Comparison of ENCODE assay signal across 9 cellular contexts in the genomic region with DNA sequence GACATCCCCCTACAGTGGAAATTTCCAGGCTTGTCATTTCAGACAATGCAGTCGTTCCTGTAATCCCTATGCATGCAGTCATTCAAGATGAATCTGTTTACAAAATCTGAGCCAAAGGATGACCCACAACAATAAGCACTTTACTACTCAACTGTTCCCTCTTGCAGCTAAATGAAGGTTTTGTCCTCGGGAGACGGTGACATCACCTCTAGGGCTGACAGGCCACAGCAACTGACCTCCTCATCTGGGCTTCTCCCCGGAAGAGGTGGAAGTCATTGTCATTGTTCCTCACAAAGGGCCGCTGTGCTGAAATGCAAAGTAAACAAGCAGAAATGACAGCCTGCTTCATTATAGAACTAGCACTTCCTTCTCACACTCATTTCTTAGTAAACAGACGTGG. TPM values are rescaled to one million over a fixed set of nuclear protein-coding genes. Genes with fewer than 3 reads are reported as not detected.
DNase-seq lines count a peak whose midpoint lies in the region; ATAC-seq and TF ChIP-seq lines count a peak whose summit lies in the region.
"Had no signal": no experiment of that assay in that cellular context is flagged by ENCODE, and none has a peak within 500 bp of the region (broad histone marks: within the 10 kb centered on the region; RNA-seq: fewer than 3 reads in every experiment).

No MANE protein-coding gene starts in this region.

- H3K4me2 ChIP-seq in MM.1S (ENCODE audit: low read depth, low read length), result no peak overlapping the region

- no peaks in the 10 kb centered on the region for H3K36me3 ChIP-seq in MM.1S (replicated peaks; ENCODE audit: insufficient read depth, low read length)

- no peak for TF ChIP-seq CTCF in MM.1S (IDR thresholded peaks at IDR 0.05; ENCODE audit: low read length)

- H2AFZ ChIP-seq in MM.1S (ENCODE audit: low read length), result no peak overlapping the region

- DNase-seq in Ammon's horn (ENCODE audit: low spot score) (peak; percentile 98), MV-4-11 (lab: John Stamatoyannopoulos, UW) (peak; percentile 30), SK-MEL-5 (ENCODE audit: low read depth, low spot score) (peak; percentile 90), MM.1S (no peak), NCI-H526 treated with DMSO at 0.1 percent for 48 hours (lab: John Stamatoyannopoulos, UW) (no peak), NCI-H187 (lab: John Stamatoyannopoulos, UW) (no peak)
- DNase-seq in activated CD4-positive, alpha-beta T cell treated with anti-CD3 and anti-CD28 coated beads for 36 hours, result no peak
- DNase-seq: activated naive CD8-positive, alpha-beta T cell treated with anti-CD3 and anti-CD28 coated beads for 36 hours had no signal

- no peaks in the 10 kb centered on the region for H3K9me3 ChIP-seq in MM.1S (replicated peaks; ENCODE audit: insufficient read depth, low read length)

- H3K9me3 Mint-ChIP-seq in activated CD4-positive, alpha-beta T cell treated with anti-CD3 and anti-CD28 coated beads for 36 hours (ENCODE audit: low read depth), result no peaks in the 10 kb centered on the region
- H3K9me3 Mint-ChIP-seq: activated naive CD8-positive, alpha-beta T cell treated with anti-CD3 and anti-CD28 coated beads for 36 hours had no signal

- H3K9ac ChIP-seq in MM.1S (ENCODE audit: low read length), result no peak overlapping the region

- no peaks in the 10 kb centered on the region for H3K9me2 ChIP-seq in MM.1S (replicated peaks; ENCODE audit: insufficient read depth, low read length)

- peak overlapping the region; percentile 86 for H3K27ac ChIP-seq in layer of hippocampus (ENCODE audit: low read depth, low read length)
- no peak overlapping the region for H3K27ac ChIP-seq in MM.1S (ENCODE audit: low read length)

- H3K4me3 ChIP-seq in MM.1S (ENCODE audit: low read length), result no peak overlapping the region

- CTCF ChIA-PET in activated CD4-positive, alpha-beta T cell treated with anti-CD3 and anti-CD28 coated beads for 36 hours (lab: Charles Lee), result interaction anchor here (1.3 kb wide), 1 partner anchor 29 kb away, joined by 5 read pairs; no protein-coding TSS in a partner anchor

- no peaks in the 10 kb centered on the region for H3K4me1 Mint-ChIP-seq in activated CD4-positive, alpha-beta T cell treated with anti-CD3 and anti-CD28 coated beads for 36 hours
- H3K4me1 Mint-ChIP-seq: activated naive CD8-positive, alpha-beta T cell treated with anti-CD3 and anti-CD28 coated beads for 36 hours had no signal

- H4K20me1 ChIP-seq in MM.1S (ENCODE audit: insufficient read depth, low read length), result no peaks in the 10 kb centered on the region

- in situ Hi-C loops in SK-MEL-5 (cut with HindIII; ENCODE audit: low pct_unique_long_range_greater_than_20kb, low sequenced_read_pairs), result no loop called here

- no peaks in the 10 kb centered on the region for H3K27me3 ChIP-seq in layer of hippocampus (ENCODE audit: control insufficient read depth, insufficient read depth, low read length)
- H3K27me3 ChIP-seq in MM.1S (replicated peaks; ENCODE audit: insufficient read depth, low read length), result no peaks in the 10 kb centered on the region

- POLR2A ChIA-PET in activated CD4-positive, alpha-beta T cell treated with anti-CD3 and anti-CD28 coated beads for 36 hours (lab: Charles Lee), result no interaction called here

- peaks cover 15% of the 10 kb centered on the region for H3K27me3 Mint-ChIP-seq in activated CD4-positive, alpha-beta T cell treated with anti-CD3 and anti-CD28 coated beads for 36 hours

- no peaks in the 10 kb centered on the region for H3K79me2 ChIP-seq in MM.1S (ENCODE audit: low read length)

- no peak overlapping the region for H3K4me3 Mint-ChIP-seq in activated CD4-positive, alpha-beta T cell treated with anti-CD3 and anti-CD28 coated beads for 36 hours
- H3K4me3 Mint-ChIP-seq: activated naive CD8-positive, alpha-beta T cell treated with anti-CD3 and anti-CD28 coated beads for 36 hours had no signal

- H3K27ac Mint-ChIP-seq in activated CD4-positive, alpha-beta T cell treated with anti-CD3 and anti-CD28 coated beads for 36 hours, result no peak overlapping the region
- H3K27ac Mint-ChIP-seq: activated naive CD8-positive, alpha-beta T cell treated with anti-CD3 and anti-CD28 coated beads for 36 hours had no signal

- no peak for ATAC-seq in activated CD4-positive, alpha-beta T cell treated with anti-CD3 and anti-CD28 coated beads for 36 hours

- no peaks in the 10 kb centered on the region for H3F3A ChIP-seq in MM.1S (ENCODE audit: insufficient read depth, low read length)

- intact Hi-C loops in activated CD4-positive, alpha-beta T cell treated with anti-CD3 and anti-CD28 coated beads for 36 hours (cut with DNase I, micrococcal nuclease), result no loop called here

- H3K36me3 Mint-ChIP-seq in activated CD4-positive, alpha-beta T cell treated with anti-CD3 and anti-CD28 coated beads for 36 hours (ENCODE audit: low read depth), result no peaks in the 10 kb centered on the region
- H3K36me3 Mint-ChIP-seq: activated naive CD8-positive, alpha-beta T cell treated with anti-CD3 and anti-CD28 coated beads for 36 hours had no signal

- no peaks in the 10 kb centered on the region for H3K4me1 ChIP-seq in MM.1S (ENCODE audit: low read length)

RNA-seq across cellular contexts. Expression of a gene that starts 29.2 kb away (rescaled TPM):
- total RNA-seq in SK-MEL-5 (2014; rRNA removed; shearing (Covaris generic)), result not detected in 2 replicates
- polyA plus RNA-seq in SK-MEL-5 (2015; cell fraction: cytosol; rRNA removed), result not detected in 2 replicates
- polyA plus RNA-seq in SK-MEL-5 (2015; cell fraction: nucleus; rRNA removed), result not detected in 2 replicates
- not detected for total RNA-seq in activated CD4-positive, alpha-beta T cell treated with anti-CD3 and anti-CD28 coated beads for 36 hours
- total RNA-seq: activated naive CD8-positive, alpha-beta T cell treated with anti-CD3 and anti-CD28 coated beads for 36 hours had no signal

RNA-seq across cellular contexts. Expression of a gene that starts 32.3 kb away (rescaled TPM):
- total RNA-seq in SK-MEL-5 (2014; rRNA removed; shearing (Covaris generic)), result 37.9 and 55.5 TPM in 2 replicates
- polyA plus RNA-seq in SK-MEL-5 (2015; cell fraction: cytosol; rRNA removed), result 134 and 206 TPM in 2 replicates
- polyA plus RNA-seq in SK-MEL-5 (2015; cell fraction: nucleus; rRNA removed), result 25.2 and 30.4 TPM in 2 replicates
- 10 to 100 TPM; 34.5 to 34.6 TPM for total RNA-seq in activated CD4-positive, alpha-beta T cell treated with anti-CD3 and anti-CD28 coated beads for 36 hours

RNA-seq across cellular contexts. Expression of a gene that starts 32.8 kb away (rescaled TPM):
- 90.2 and 96.7 TPM in 2 replicates for total RNA-seq in SK-MEL-5 (2014; rRNA removed; shearing (Covaris generic))
- polyA plus RNA-seq in SK-MEL-5 (2015; cell fraction: cytosol; rRNA removed), result 62.6 and 71.2 TPM in 2 replicates
- 35.8 and 45.7 TPM in 2 replicates for polyA plus RNA-seq in SK-MEL-5 (2015; cell fraction: nucleus; rRNA removed)
- 100 to 1,000 TPM; 126 to 128 TPM for total RNA-seq in activated CD4-positive, alpha-beta T cell treated with anti-CD3 and anti-CD28 coated beads for 36 hours

Comparison
In these comparisons a context has a peak if more than half of its experiments do, and no peak if none do; other contexts are left out.
1. DNase-seq: peak in Ammon's horn (single experiment), MV-4-11 (single experiment) and SK-MEL-5 (single experiment); none in MM.1S (single experiment), NCI-H526 treated with DMSO at 0.1 percent for 48 hours (single experiment), NCI-H187 (0 of 2) and activated CD4-positive, alpha-beta T cell treated with anti-CD3 and anti-CD28 coated beads for 36 hours (single experiment).